Comparison of ENCODE assay signal across 2 cellular contexts in genomic region chr9:112130347-112130746, GRCh38.
TF ChIP-seq lines count a peak whose summit lies in the region.

No MANE protein-coding gene starts in this region.

TF ChIP-seq in HepG2, 621 proteins besides CTCF, POLR2A, EP300 and RAD21:
- TF ChIP-seq HIC2 (CRISPR knock-in tag; IDR thresholded peaks at IDR 0.05; ENCODE audit: low read depth) (no peak), HOXD1 (CRISPR knock-in tag; IDR thresholded peaks at IDR 0.05) (no peak), ZBTB26 (CRISPR knock-in tag; IDR thresholded peaks at IDR 0.05; ENCODE audit: borderline replicate concordance) (no peak), ZNF30 (CRISPR knock-in tag; IDR thresholded peaks at IDR 0.05) (no peak), ZNF329 (CRISPR knock-in tag; IDR thresholded peaks at IDR 0.05; ENCODE audit: low read depth) (no peak), ZNF136 (CRISPR knock-in tag; IDR thresholded peaks at IDR 0.05; ENCODE audit: low read depth) (no peak), ZNF3 (CRISPR knock-in tag; IDR thresholded peaks at IDR 0.05) (no peak), FOXP4 (CRISPR knock-in tag; IDR thresholded peaks at IDR 0.05) (no peak), ZFP36L1 (CRISPR knock-in tag; IDR thresholded peaks at IDR 0.05) (no peak), PLRG1 (conservative IDR thresholded peaks at IDR 0.05) (0 out of 2 replicates have a peak, but pooled peaks have one; percentile 15), ZNF512 (CRISPR knock-in tag; IDR thresholded peaks at IDR 0.05) (0 out of 2 replicates have a peak, but pooled peaks have one; percentile 36), ZNF549 (CRISPR knock-in tag; IDR thresholded peaks at IDR 0.05) (no peak), FOXP1 (IDR thresholded peaks at IDR 0.05) (no peak), FOXP1 (CRISPR knock-in tag; IDR thresholded peaks at IDR 0.05) (no peak), MIER2 (CRISPR knock-in tag; IDR thresholded peaks at IDR 0.05) (no peak), RFXANK (CRISPR knock-in tag; IDR thresholded peaks at IDR 0.05) (no peak), ZNF124 (CRISPR knock-in tag; IDR thresholded peaks at IDR 0.05) (no peak)

TF ChIP-seq in HEK293, 187 proteins besides CTCF, POLR2A, EP300 and RAD21 (continued from another document):
- TF ChIP-seq ZNF488 (tag by site-specific recombination; IDR thresholded peaks at IDR 0.05) (no peak), ZNF580 (tag by site-specific recombination; IDR thresholded peaks at IDR 0.05) (no peak), ZNF266 (tag by site-specific recombination; IDR thresholded peaks at IDR 0.05; ENCODE audit: low read depth) (no peak), ZNF366 (tag by site-specific recombination; conservative IDR thresholded peaks at IDR 0.05) (peak; percentile 68), ZFP37 (tag by site-specific recombination; IDR thresholded peaks at IDR 0.05) (no peak), ZNF548 (tag by site-specific recombination; IDR thresholded peaks at IDR 0.05) (no peak)
